ENCODE assay signal across 8 cellular contexts in the genomic region with DNA sequence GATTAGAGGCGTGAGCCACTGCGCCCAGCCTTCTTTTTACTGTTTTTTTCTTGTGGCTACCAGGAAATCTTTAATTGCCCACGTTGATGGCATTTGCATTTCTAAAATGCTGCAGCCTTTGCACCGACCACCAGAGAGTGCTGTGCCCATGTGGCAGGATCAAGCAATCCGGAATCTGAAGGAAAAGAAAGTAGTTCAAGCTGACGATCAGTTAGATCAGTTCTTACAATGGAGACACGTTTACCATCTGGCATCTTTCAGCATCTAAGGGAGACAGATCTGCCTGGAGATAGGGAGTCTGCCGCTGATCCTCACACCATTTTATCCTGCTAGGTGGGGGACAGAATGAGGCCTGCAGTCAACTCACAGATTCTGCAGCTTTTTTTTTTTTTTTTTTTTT. TPM values are rescaled to one million over a fixed set of nuclear protein-coding genes. Genes with fewer than 3 reads are reported as not detected.
DNase-seq lines count a peak whose midpoint lies in the region; ATAC-seq and TF ChIP-seq lines count a peak whose summit lies in the region.
"Had no signal": no experiment of that assay in that cellular context is flagged by ENCODE, and none has a peak within 500 bp of the region (broad histone marks: within the 10 kb centered on the region; RNA-seq: fewer than 3 reads in every experiment).

No MANE protein-coding gene starts in this region.

- WGBS in gastroesophageal sphincter (ENCODE audit: low coverage in 1 of 2), 2 donors = 29 to 37% methylated on average over 7 to 8 of the region's 8 CpGs
- 35 to 42% methylated on average over 8 of the region's 8 CpGs for WGBS in thyroid gland, 2 donors
- WGBS in right cardiac atrium = 35% methylated on average over 8 of the region's 8 CpGs

- H3K4me1 ChIP-seq in DND-41 (ENCODE audit: insufficient read depth, low read length) (no peaks in the 10 kb centered on the region), gastroesophageal sphincter (no peaks in the 10 kb centered on the region), thyroid gland (no peaks in the 10 kb centered on the region), right cardiac atrium (ENCODE audit: control insufficient read depth, insufficient read depth, low read length) (no peaks in the 10 kb centered on the region)

- TF ChIP-seq EP300 in gastroesophageal sphincter (IDR thresholded peaks at IDR 0.05) = no peak

- no peak overlapping the region for H3K27ac ChIP-seq in DND-41 (ENCODE audit: low read length)
- H3K27ac ChIP-seq in gastroesophageal sphincter = no peak overlapping the region
- no peak overlapping the region for H3K27ac ChIP-seq in thyroid gland
- no peak overlapping the region for H3K27ac ChIP-seq in right cardiac atrium (ENCODE audit: low read length)

- H3K9me3 ChIP-seq in DND-41 (ENCODE audit: insufficient read depth, low read length, severe bottlenecking) = no peaks in the 10 kb centered on the region
- H3K9me3 ChIP-seq in gastroesophageal sphincter = no peaks in the 10 kb centered on the region
- no peaks in the 10 kb centered on the region for H3K9me3 ChIP-seq in thyroid gland
- no peaks in the 10 kb centered on the region for H3K9me3 ChIP-seq in right cardiac atrium (ENCODE audit: control insufficient read depth, low read length)

- DNase-seq in DND-41 (peak; percentile 46), HT1080 (ENCODE audit: low read depth) (peak; percentile 42), SW480 (ENCODE audit: low spot score) (peak; percentile 64), thyroid gland (no peak), right cardiac atrium (no peak)
- DNase-seq: naive B cell had no signal

- H3K36me3 ChIP-seq in DND-41 (ENCODE audit: insufficient read depth, low read length) = no peaks in the 10 kb centered on the region
- H3K36me3 ChIP-seq in gastroesophageal sphincter = no peaks in the 10 kb centered on the region
- no peaks in the 10 kb centered on the region for H3K36me3 ChIP-seq in thyroid gland

- H3K79me2 ChIP-seq in DND-41 (ENCODE audit: insufficient read depth, low read length) = no peaks in the 10 kb centered on the region

- no peaks in the 10 kb centered on the region for H4K20me1 ChIP-seq in DND-41 (ENCODE audit: insufficient read depth, low read length)

- TF ChIP-seq POLR2A in gastroesophageal sphincter (IDR thresholded peaks at IDR 0.05) = no peak
- TF ChIP-seq POLR2A in thyroid gland (IDR thresholded peaks at IDR 0.05) = no peak

- intact Hi-C loops in thyroid gland (cut with DNase I) = no loop called here
- intact Hi-C loops in right cardiac atrium (cut with DNase I) = no loop called here

- TF ChIP-seq CTCF in DND-41 (IDR thresholded peaks at IDR 0.05; ENCODE audit: borderline replicate concordance, extremely low read depth, low read length, poor library complexity, severe bottlenecking) = peak; percentile 72
- peak in 3 of 4 experiments; percentile 32 to 37 (median 34) for TF ChIP-seq CTCF in gastroesophageal sphincter (IDR thresholded peaks at IDR 0.05)
- peak in 2 of 6 experiments; percentile 5 to 18 for TF ChIP-seq CTCF in thyroid gland (IDR thresholded peaks at IDR 0.05)

- no peak overlapping the region for H2AFZ ChIP-seq in DND-41 (ENCODE audit: low read depth, low read length)

- no peak overlapping the region for H3K9ac ChIP-seq in DND-41 (ENCODE audit: low read depth, low read length)

- ATAC-seq in DND-41 (ENCODE audit: insufficient read depth, low read depth) (peak; percentile 58; the same call in 2 of the 3 replicates), gastroesophageal sphincter (no peak), GM19328 (IDR thresholded peaks at IDR 0.05; ENCODE audit: unreplicated experiment) (no peak), right cardiac atrium (no peak)

- H3K4me2 ChIP-seq in DND-41 (ENCODE audit: insufficient read depth, low read length) = no peak overlapping the region; the same call in 1 of the 2 replicates

- H3K4me3 ChIP-seq in DND-41 (ENCODE audit: low read depth in 1 of 2, low read length in 2 of 2) (no peak overlapping the region), gastroesophageal sphincter (no peak overlapping the region), thyroid gland (replicated peaks in 1 of 3) (no peak overlapping the region), right cardiac atrium (ENCODE audit: low read length) (no peak overlapping the region)

- H3K27me3 ChIP-seq in DND-41 (ENCODE audit: insufficient read depth, low read length, poor library complexity) (no peaks in the 10 kb centered on the region), gastroesophageal sphincter (no peaks in the 10 kb centered on the region), thyroid gland (no peaks in the 10 kb centered on the region), right cardiac atrium (ENCODE audit: control insufficient read depth, insufficient read depth) (no peaks in the 10 kb centered on the region)

RNA-seq across cellular contexts. Expression of a gene that starts 19.9 kb away (rescaled TPM):
- 0.10 TPM in 1 of 2 replicates, not detected in the other for total RNA-seq in HT1080 (2014; rRNA removed; shearing (Covaris generic))
- 0.16 and 0.22 TPM in 2 replicates for polyA plus RNA-seq in HT1080 (2015; cell fraction: cytosol; rRNA removed)
- 0.87 and 2.4 TPM in 2 replicates for polyA plus RNA-seq in HT1080 (2015; cell fraction: nucleus; rRNA removed)
- under 1 TPM; 0.35 to 0.64 (median 0.44) TPM for total RNA-seq in gastroesophageal sphincter
- total RNA-seq in thyroid gland = not detected
- under 1 TPM in 3 of 4 donors, not detected in 1; 0.06 to 0.11 (median 0.08) TPM for total RNA-seq in right cardiac atrium
- polyA plus RNA-seq in right cardiac atrium = 0.34 TPM

Comparison
In these comparisons a context has a peak if more than half of its experiments do, and no peak if none do; other contexts are left out.
1. DNase-seq: peak in DND-41 (single experiment), HT1080 (single experiment) and SW480 (single experiment); none in thyroid gland (0 of 2) and right cardiac atrium (0 of 3).